2 cellular contexts compared by ENCODE assay signal in the genomic region with DNA sequence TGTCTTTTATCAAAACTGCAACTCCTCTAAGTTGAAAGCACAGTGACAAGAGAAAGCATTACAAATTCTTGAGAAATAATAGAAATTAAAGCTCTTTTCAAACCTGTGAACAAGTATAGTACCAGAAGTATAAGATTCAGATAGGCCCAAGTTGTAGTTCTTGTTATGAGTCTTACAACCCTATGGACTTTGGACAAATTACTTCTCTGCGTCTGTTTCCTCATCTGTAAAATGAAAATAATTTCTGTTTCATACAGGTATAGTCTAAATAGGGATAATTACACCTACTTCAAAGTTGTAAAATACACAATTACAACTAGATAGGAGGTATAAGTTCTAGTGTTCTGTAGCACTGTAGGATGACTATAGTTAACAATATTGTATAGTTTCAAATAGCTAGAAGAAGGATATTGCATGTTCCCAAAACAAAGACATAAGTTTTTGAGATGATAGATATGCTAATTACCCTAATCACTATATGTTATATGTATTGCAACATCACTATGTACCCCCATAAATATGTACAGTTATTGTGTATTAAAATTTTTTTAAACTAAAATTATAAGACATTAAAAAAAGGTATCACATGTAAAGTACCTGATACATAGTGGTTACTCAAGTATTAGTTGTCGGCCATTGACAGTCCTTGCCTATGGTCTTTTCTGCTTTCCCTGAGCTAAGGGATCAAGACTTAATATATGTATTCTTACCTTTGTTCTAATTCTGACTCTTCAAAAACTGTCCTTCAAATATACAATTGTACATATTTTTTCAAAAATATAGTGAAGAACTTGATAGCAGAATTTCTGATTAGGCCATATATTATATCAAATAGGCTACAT.
TF ChIP-seq lines count a peak whose summit lies in the region.

No MANE protein-coding gene starts in this region.

TF ChIP-seq in SK-N-SH, 30 proteins besides CTCF, POLR2A, EP300 and RAD21 (continued from another document):
- TF ChIP-seq, protein P1, sequence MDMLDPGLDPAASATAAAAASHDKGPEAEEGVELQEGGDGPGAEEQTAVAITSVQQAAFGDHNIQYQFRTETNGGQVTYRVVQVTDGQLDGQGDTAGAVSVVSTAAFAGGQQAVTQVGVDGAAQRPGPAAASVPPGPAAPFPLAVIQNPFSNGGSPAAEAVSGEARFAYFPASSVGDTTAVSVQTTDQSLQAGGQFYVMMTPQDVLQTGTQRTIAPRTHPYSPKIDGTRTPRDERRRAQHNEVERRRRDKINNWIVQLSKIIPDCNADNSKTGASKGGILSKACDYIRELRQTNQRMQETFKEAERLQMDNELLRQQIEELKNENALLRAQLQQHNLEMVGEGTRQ (IDR thresholded peaks at IDR 0.05; ENCODE audit: borderline replicate concordance, low read depth, low read length) = no peak
- TF ChIP-seq RXRA (IDR thresholded peaks at IDR 0.05; ENCODE audit: borderline replicate concordance, low read depth) (no peak), POLR2AphosphoS5 (IDR thresholded peaks at IDR 0.05; ENCODE audit: low read depth, low read length) (no peak), EZH2phosphoT487 (IDR thresholded peaks at IDR 0.05; ENCODE audit: borderline replicate concordance, low read depth) (no peak), FOSL2 (IDR thresholded peaks at IDR 0.05; ENCODE audit: borderline replicate concordance, low read depth) (no peak), TEAD4 (IDR thresholded peaks at IDR 0.05; ENCODE audit: borderline replicate concordance, insufficient read depth) (no peak), GATA2 (CRISPR knock-in tag; IDR thresholded peaks at IDR 0.05) (no peak), TCF12 (IDR thresholded peaks at IDR 0.05) (no peak), ELF1 (IDR thresholded peaks at IDR 0.05) (no peak), GABPA (IDR thresholded peaks at IDR 0.05; ENCODE audit: low read depth) (no peak)
- TF ChIP-seq, protein P2, sequence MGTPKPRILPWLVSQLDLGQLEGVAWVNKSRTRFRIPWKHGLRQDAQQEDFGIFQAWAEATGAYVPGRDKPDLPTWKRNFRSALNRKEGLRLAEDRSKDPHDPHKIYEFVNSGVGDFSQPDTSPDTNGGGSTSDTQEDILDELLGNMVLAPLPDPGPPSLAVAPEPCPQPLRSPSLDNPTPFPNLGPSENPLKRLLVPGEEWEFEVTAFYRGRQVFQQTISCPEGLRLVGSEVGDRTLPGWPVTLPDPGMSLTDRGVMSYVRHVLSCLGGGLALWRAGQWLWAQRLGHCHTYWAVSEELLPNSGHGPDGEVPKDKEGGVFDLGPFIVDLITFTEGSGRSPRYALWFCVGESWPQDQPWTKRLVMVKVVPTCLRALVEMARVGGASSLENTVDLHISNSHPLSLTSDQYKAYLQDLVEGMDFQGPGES (IDR thresholded peaks at IDR 0.05; ENCODE audit: low read depth, low read length) = no peak
- TF ChIP-seq, protein P3, sequence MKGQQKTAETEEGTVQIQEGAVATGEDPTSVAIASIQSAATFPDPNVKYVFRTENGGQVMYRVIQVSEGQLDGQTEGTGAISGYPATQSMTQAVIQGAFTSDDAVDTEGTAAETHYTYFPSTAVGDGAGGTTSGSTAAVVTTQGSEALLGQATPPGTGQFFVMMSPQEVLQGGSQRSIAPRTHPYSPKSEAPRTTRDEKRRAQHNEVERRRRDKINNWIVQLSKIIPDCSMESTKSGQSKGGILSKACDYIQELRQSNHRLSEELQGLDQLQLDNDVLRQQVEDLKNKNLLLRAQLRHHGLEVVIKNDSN (IDR thresholded peaks at IDR 0.05; ENCODE audit: borderline replicate concordance, low read depth) = no peak
- TF ChIP-seq, protein P4, sequence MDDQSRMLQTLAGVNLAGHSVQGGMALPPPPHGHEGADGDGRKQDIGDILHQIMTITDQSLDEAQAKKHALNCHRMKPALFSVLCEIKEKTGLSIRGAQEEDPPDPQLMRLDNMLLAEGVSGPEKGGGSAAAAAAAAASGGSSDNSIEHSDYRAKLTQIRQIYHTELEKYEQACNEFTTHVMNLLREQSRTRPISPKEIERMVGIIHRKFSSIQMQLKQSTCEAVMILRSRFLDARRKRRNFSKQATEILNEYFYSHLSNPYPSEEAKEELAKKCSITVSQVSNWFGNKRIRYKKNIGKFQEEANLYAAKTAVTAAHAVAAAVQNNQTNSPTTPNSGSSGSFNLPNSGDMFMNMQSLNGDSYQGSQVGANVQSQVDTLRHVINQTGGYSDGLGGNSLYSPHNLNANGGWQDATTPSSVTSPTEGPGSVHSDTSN (IDR thresholded peaks at IDR 0.05) = no peak
- TF ChIP-seq, protein P5, sequence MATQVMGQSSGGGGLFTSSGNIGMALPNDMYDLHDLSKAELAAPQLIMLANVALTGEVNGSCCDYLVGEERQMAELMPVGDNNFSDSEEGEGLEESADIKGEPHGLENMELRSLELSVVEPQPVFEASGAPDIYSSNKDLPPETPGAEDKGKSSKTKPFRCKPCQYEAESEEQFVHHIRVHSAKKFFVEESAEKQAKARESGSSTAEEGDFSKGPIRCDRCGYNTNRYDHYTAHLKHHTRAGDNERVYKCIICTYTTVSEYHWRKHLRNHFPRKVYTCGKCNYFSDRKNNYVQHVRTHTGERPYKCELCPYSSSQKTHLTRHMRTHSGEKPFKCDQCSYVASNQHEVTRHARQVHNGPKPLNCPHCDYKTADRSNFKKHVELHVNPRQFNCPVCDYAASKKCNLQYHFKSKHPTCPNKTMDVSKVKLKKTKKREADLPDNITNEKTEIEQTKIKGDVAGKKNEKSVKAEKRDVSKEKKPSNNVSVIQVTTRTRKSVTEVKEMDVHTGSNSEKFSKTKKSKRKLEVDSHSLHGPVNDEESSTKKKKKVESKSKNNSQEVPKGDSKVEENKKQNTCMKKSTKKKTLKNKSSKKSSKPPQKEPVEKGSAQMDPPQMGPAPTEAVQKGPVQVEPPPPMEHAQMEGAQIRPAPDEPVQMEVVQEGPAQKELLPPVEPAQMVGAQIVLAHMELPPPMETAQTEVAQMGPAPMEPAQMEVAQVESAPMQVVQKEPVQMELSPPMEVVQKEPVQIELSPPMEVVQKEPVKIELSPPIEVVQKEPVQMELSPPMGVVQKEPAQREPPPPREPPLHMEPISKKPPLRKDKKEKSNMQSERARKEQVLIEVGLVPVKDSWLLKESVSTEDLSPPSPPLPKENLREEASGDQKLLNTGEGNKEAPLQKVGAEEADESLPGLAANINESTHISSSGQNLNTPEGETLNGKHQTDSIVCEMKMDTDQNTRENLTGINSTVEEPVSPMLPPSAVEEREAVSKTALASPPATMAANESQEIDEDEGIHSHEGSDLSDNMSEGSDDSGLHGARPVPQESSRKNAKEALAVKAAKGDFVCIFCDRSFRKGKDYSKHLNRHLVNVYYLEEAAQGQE (IDR thresholded peaks at IDR 0.05; ENCODE audit: low read depth, low read length) = no peak

TF ChIP-seq in SK-N-SH treated with all-trans-retinoic acid at 6 μM for 48 hours, 23 proteins besides CTCF, POLR2A, EP300 and RAD21 (continued from another document):
- TF ChIP-seq, protein P6, sequence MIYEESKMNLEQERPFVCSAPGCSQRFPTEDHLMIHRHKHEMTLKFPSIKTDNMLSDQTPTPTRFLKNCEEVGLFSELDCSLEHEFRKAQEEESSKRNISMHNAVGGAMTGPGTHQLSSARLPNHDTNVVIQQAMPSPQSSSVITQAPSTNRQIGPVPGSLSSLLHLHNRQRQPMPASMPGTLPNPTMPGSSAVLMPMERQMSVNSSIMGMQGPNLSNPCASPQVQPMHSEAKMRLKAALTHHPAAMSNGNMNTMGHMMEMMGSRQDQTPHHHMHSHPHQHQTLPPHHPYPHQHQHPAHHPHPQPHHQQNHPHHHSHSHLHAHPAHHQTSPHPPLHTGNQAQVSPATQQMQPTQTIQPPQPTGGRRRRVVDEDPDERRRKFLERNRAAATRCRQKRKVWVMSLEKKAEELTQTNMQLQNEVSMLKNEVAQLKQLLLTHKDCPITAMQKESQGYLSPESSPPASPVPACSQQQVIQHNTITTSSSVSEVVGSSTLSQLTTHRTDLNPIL (CRISPR knock-in tag; IDR thresholded peaks at IDR 0.05; ENCODE audit: low read depth) = no peak
- TF ChIP-seq CSDC2 (CRISPR knock-in tag; IDR thresholded peaks at IDR 0.05) (no peak), ZFP30 (CRISPR knock-in tag; IDR thresholded peaks at IDR 0.05) (no peak), RARB (CRISPR knock-in tag; IDR thresholded peaks at IDR 0.05) (no peak), ZNF8 (CRISPR knock-in tag; IDR thresholded peaks at IDR 0.05) (no peak), ZFP3 (CRISPR knock-in tag; IDR thresholded peaks at IDR 0.05) (no peak), BACH2 (CRISPR knock-in tag; IDR thresholded peaks at IDR 0.05; ENCODE audit: borderline replicate concordance) (no peak)
- TF ChIP-seq, protein P7, sequence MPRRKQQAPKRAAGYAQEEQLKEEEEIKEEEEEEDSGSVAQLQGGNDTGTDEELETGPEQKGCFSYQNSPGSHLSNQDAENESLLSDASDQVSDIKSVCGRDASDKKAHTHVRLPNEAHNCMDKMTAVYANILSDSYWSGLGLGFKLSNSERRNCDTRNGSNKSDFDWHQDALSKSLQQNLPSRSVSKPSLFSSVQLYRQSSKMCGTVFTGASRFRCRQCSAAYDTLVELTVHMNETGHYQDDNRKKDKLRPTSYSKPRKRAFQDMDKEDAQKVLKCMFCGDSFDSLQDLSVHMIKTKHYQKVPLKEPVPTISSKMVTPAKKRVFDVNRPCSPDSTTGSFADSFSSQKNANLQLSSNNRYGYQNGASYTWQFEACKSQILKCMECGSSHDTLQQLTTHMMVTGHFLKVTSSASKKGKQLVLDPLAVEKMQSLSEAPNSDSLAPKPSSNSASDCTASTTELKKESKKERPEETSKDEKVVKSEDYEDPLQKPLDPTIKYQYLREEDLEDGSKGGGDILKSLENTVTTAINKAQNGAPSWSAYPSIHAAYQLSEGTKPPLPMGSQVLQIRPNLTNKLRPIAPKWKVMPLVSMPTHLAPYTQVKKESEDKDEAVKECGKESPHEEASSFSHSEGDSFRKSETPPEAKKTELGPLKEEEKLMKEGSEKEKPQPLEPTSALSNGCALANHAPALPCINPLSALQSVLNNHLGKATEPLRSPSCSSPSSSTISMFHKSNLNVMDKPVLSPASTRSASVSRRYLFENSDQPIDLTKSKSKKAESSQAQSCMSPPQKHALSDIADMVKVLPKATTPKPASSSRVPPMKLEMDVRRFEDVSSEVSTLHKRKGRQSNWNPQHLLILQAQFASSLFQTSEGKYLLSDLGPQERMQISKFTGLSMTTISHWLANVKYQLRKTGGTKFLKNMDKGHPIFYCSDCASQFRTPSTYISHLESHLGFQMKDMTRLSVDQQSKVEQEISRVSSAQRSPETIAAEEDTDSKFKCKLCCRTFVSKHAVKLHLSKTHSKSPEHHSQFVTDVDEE (CRISPR knock-in tag; IDR thresholded peaks at IDR 0.05) = no peak
